21 cellular contexts compared by ENCODE assay signal in the genomic region with DNA sequence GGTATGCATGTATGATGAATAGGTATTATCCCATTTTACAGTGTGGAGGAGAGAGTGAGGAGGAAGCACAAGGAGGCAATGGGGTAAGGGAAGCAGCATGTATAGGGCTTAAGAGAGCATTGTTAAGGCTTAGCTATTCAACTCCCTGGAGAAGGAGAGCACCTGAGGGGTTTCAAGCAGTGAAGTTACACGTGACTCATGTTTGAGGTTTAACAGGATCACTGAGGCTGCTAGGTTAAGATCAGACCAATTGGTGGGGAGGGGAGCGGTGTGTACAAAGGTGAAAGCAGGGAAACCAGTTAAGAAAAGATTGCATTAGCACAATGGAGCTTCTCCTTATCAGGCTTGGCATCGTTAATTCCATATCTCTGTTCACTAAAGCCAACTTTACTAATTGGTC.
"Had no signal": no experiment of that assay in that cellular context is flagged by ENCODE, and none has a peak within 500 bp of the region (broad histone marks: within the 10 kb centered on the region; RNA-seq: fewer than 3 reads in every experiment).

No MANE protein-coding gene starts in this region.

- H3K4me1 Mint-ChIP-seq: memory B cell; naive thymus-derived CD8-positive, alpha-beta T cell had no signal

- H3K4me3 Mint-ChIP-seq: memory B cell; naive thymus-derived CD8-positive, alpha-beta T cell had no signal

- H3K79me2 ChIP-seq: parathyroid adenoma had no signal

- H3K9me3 ChIP-seq: neutrophil, right atrium auricular region, tibial artery, uterus had no signal

- H3K27me3 ChIP-seq: neutrophil, right atrium auricular region, tibial artery, uterus had no signal

- H3K4me1 ChIP-seq: right atrium auricular region, tibial artery, uterus had no signal

- H3K9ac ChIP-seq: parathyroid adenoma had no signal

- H3K27ac ChIP-seq: dorsolateral prefrontal cortex, neutrophil, parathyroid adenoma, right atrium auricular region, skin epidermis, tibial artery, uterus had no signal

- H2AFZ ChIP-seq: parathyroid adenoma had no signal

- H3K9me3 Mint-ChIP-seq: memory B cell; naive thymus-derived CD8-positive, alpha-beta T cell had no signal

- H3K36me3 Mint-ChIP-seq: memory B cell; naive thymus-derived CD8-positive, alpha-beta T cell had no signal

- H3K4me3 ChIP-seq: dorsolateral prefrontal cortex, right atrium auricular region, skin epidermis, tibial artery, uterus had no signal

- DNase-seq: activated CD4-positive, alpha-beta T cell treated with anti-CD3 and anti-CD28 coated beads for 1 hour; activated CD4-positive, alpha-beta T cell treated with anti-CD3 and anti-CD28 coated beads, Interleukin-2, amount 50 U/mL, for 4 hours; activated naive CD4-positive, alpha-beta T cell; activated T-cell treated with anti-CD3 and anti-CD28 coated beads for 4 hours; dorsolateral prefrontal cortex; foreskin fibroblast; head of caudate nucleus; naive thymus-derived CD8-positive, alpha-beta T cell; stimulated activated CD4-positive, alpha-beta T cell treated with anti-CD3 and anti-CD28 coated beads, Interleukin-15, amount 100 ng/mL, for 24 hours; stimulated activated CD4-positive, alpha-beta T cell treated with anti-CD3 and anti-CD28 coated beads, Interleukin-4, amount 100 ng/mL, for 1 hour; stimulated activated naive CD4-positive, alpha-beta T cell; T-helper 1 cell; T1000; tibial artery; uterus had no signal

- ATAC-seq: left lobe of liver; naive thymus-derived CD8-positive, alpha-beta T cell had no signal

- H3K27ac Mint-ChIP-seq: memory B cell; naive thymus-derived CD8-positive, alpha-beta T cell had no signal

- H3K36me3 ChIP-seq: neutrophil, right atrium auricular region, tibial artery, uterus had no signal
